In genomic region chr4:39134674-39135073, GRCh38 we compare ENCODE assay signal across 8 cellular contexts. TPM values are rescaled to one million over a fixed set of nuclear protein-coding genes. Genes with fewer than 3 reads are reported as not detected.
DNase-seq lines count a peak whose midpoint lies in the region; ATAC-seq and TF ChIP-seq lines count a peak whose summit lies in the region.

No MANE protein-coding gene starts in this region.

- peak overlapping the region; percentile 41 for H2AK5ac ChIP-seq in mesenchymal stem cell (ENCODE audit: low read length, severe bottlenecking)

- H3K79me2 ChIP-seq in DOHH2 (ENCODE audit: control insufficient read depth, low read length) = no peaks in the 10 kb centered on the region

- H3K4me2 ChIP-seq in DOHH2 (ENCODE audit: low read length) = peak overlapping the region; percentile 85
- H3K4me2 ChIP-seq in mesenchymal stem cell (ENCODE audit: low read length, poor library complexity, severe bottlenecking) = no peak overlapping the region

- H3K36me3 ChIP-seq in DOHH2 (ENCODE audit: control insufficient read depth, low read length) (no peaks in the 10 kb centered on the region), Panc1 (ENCODE audit: control insufficient read depth, insufficient read depth, low read length) (no peaks in the 10 kb centered on the region), mesenchymal stem cell (ENCODE audit: control insufficient read depth in 1 of 2, insufficient read depth in 2 of 2, low read depth in 1 of 2, low read length in 2 of 2) (peaks cover 0 to 3% of the 10 kb centered on the region in 2 experiments)

- H3K27me3 ChIP-seq in DOHH2 (ENCODE audit: control insufficient read depth, low read length) = no peaks in the 10 kb centered on the region
- H3K27me3 ChIP-seq in Panc1 (ENCODE audit: control insufficient read depth, insufficient read depth, low read length) = no peaks in the 10 kb centered on the region
- H3K27me3 ChIP-seq in mesenchymal stem cell (ENCODE audit: control insufficient read depth in 1 of 2, insufficient read depth in 1 of 2, low read length in 2 of 2) = no peaks in the 10 kb centered on the region

- no peak overlapping the region for H2BK15ac ChIP-seq in mesenchymal stem cell (ENCODE audit: low read depth, poor library complexity, severe bottlenecking)

- H3K79me1 ChIP-seq in mesenchymal stem cell (replicated peaks; ENCODE audit: low read length, poor library complexity, severe bottlenecking) = no peaks in the 10 kb centered on the region

- WGBS in mesenchymal stem cell = 23% methylated on average over 1 of the region's 1 CpG

- CTCF ChIA-PET in Panc1 (lab: Charles Lee) = interaction anchor here (1.0 to 1.6 kb wide), 2 partner anchors 232 to 375 kb away, joined by 3 to 12 read pairs; no protein-coding TSS in a partner anchor

- no peak overlapping the region for H4K8ac ChIP-seq in mesenchymal stem cell (ENCODE audit: low read length)

- DNase-seq in Panc1 (ENCODE audit: low read depth, low spot score) (no peak), mesenchymal stem cell (no peak), HuH-7.5 (ENCODE audit: low spot score) (no peak), NCI-H226 (no peak), HK-2 (ENCODE audit: unreplicated experiment) (no peak)

- H3K27ac ChIP-seq in DOHH2 (ENCODE audit: low read depth, low read length) (peak overlapping the region; percentile 6), Panc1 (ENCODE audit: low read length) (no peak overlapping the region), mesenchymal stem cell (ENCODE audit: low read length, poor library complexity, severe bottlenecking) (no peak overlapping the region)

- no peak overlapping the region for H2AFZ ChIP-seq in mesenchymal stem cell (ENCODE audit: low read depth, low read length)

- H3K23ac ChIP-seq in mesenchymal stem cell (ENCODE audit: low read length in 2 of 2) = no peak overlapping the region

- peaks cover 18% of the 10 kb centered on the region; the same call in 1 of the 2 replicates for H3F3A ChIP-seq in DOHH2 (ENCODE audit: control insufficient read depth, insufficient read depth)

- intact Hi-C loops in Panc1 (cut with micrococcal nuclease; ENCODE audit: unreplicated experiment) = loop anchor here (5.0 kb wide), 1 partner anchor 232 kb away; no protein-coding TSS in a partner anchor

- H2BK120ac ChIP-seq in mesenchymal stem cell (ENCODE audit: low read depth, low read length) = no peak overlapping the region

- H3K9me3 ChIP-seq in DOHH2 (ENCODE audit: control insufficient read depth, insufficient read depth, low read length) = no peaks in the 10 kb centered on the region
- H3K9me3 ChIP-seq in Panc1 (ENCODE audit: control insufficient read depth, insufficient read depth, low read depth, low read length) = no peaks in the 10 kb centered on the region
- no peaks in the 10 kb centered on the region for H3K9me3 ChIP-seq in mesenchymal stem cell (ENCODE audit: control insufficient read depth, low read length)

- H3K9ac ChIP-seq in mesenchymal stem cell (ENCODE audit: low read length) = peak overlapping the region; percentile 71

- POLR2A ChIA-PET in Panc1 (lab: Charles Lee) = interaction anchor here (0.6 kb wide), 1 partner anchor 84 kb away, joined by 6 read pairs; no protein-coding TSS in a partner anchor

- in situ Hi-C loops in Panc1 (cut with HindIII; ENCODE audit: low pct_unique_long_range_greater_than_20kb, low sequenced_read_pairs) = no loop called here

- H3K4me1 ChIP-seq in DOHH2 (ENCODE audit: control insufficient read depth, low read length) = peaks cover 17% of the 10 kb centered on the region
- no peaks in the 10 kb centered on the region for H3K4me1 ChIP-seq in Panc1 (ENCODE audit: control insufficient read depth, insufficient read depth, low read length)
- H3K4me1 ChIP-seq in mesenchymal stem cell (ENCODE audit: control insufficient read depth, insufficient read depth, low read depth, low read length) = no peaks in the 10 kb centered on the region

- H3K4ac ChIP-seq in mesenchymal stem cell (ENCODE audit: low read depth in 1 of 2, low read length in 2 of 2) = no peak overlapping the region

- TF ChIP-seq CTCF in DOHH2 (IDR thresholded peaks at IDR 0.05; ENCODE audit: low read depth, low read length, poor library complexity, severe bottlenecking) = no peak
- no peak for TF ChIP-seq CTCF in Panc1 (IDR thresholded peaks at IDR 0.05)

- H4K20me1 ChIP-seq in DOHH2 (ENCODE audit: control insufficient read depth, insufficient read depth, low read depth, low read length) = no peaks in the 10 kb centered on the region

- H2BK12ac ChIP-seq in mesenchymal stem cell (ENCODE audit: low read length in 2 of 2) = no peak overlapping the region

- no peaks in the 10 kb centered on the region for H3K9me2 ChIP-seq in DOHH2 (replicated peaks; ENCODE audit: control insufficient read depth, low read length)

- H2BK5ac ChIP-seq in mesenchymal stem cell (ENCODE audit: low read depth, low read length, poor library complexity, severe bottlenecking) = no peak overlapping the region

- ATAC-seq in HG03108 (IDR thresholded peaks at IDR 0.05; ENCODE audit: unreplicated experiment) (peak; percentile 27), Panc1 (peak; percentile 19; the same call in 1 of the 2 replicates), GM19467 (IDR thresholded peaks at IDR 0.05; ENCODE audit: unreplicated experiment) (no peak)

- H4K91ac ChIP-seq in mesenchymal stem cell (ENCODE audit: low read length) = no peak overlapping the region

- no TSS peak for BruUV-seq in Panc1 (replicated peaks; lab: Mats Ljungman, UMichigan)

- H3K4me3 ChIP-seq in DOHH2 (ENCODE audit: low read length) (peak overlapping the region; percentile 62), Panc1 (ENCODE audit: low read depth in 2 of 2, low read length in 2 of 2) (no peak overlapping the region), mesenchymal stem cell (ENCODE audit: insufficient read depth in 1 of 2, low read depth in 1 of 2, low read length in 2 of 2) (no peak overlapping the region)

- no peak overlapping the region for H3K14ac ChIP-seq in mesenchymal stem cell (ENCODE audit: low read length in 2 of 2)

- no peak overlapping the region for H3K18ac ChIP-seq in mesenchymal stem cell (ENCODE audit: low read depth in 1 of 2, low read length in 2 of 2)

RNA-seq across cellular contexts. Expression of gene WDR19, which starts 47.7 kb away (rescaled TPM):
- 16.0 TPM for total RNA-seq in Panc1 (2021; ENCODE audit: unreplicated experiment)
- polyA plus RNA-seq in Panc1 (2012; ENCODE audit: insufficient read length) = 10.8 TPM
- 33.7 TPM for polyA plus RNA-seq in mesenchymal stem cell (2013, experiment 1 of 2)
- polyA plus RNA-seq in mesenchymal stem cell (2013, experiment 2 of 2) = 31.0 TPM
